2 cellular contexts compared by ENCODE assay signal in genomic region chr2:232693344-232693743, GRCh38.
TF ChIP-seq lines count a peak whose summit lies in the region.

No MANE protein-coding gene starts in this region.

TF ChIP-seq in HepG2, 621 proteins besides CTCF, POLR2A, EP300 and RAD21:
- no peak for TF ChIP-seq ZNF230 (CRISPR knock-in tag; IDR thresholded peaks at IDR 0.05)
- TF ChIP-seq ZNF121 (CRISPR knock-in tag; IDR thresholded peaks at IDR 0.05), result peak; percentile 53; the same call in 1 of the 2 replicates

TF ChIP-seq in H1, 55 proteins besides CTCF, POLR2A, EP300 and RAD21:
- TF ChIP-seq ASH2L (IDR thresholded peaks at IDR 0.05; ENCODE audit: low read length), result no peak
- TF ChIP-seq KDM4A (IDR thresholded peaks at IDR 0.05; ENCODE audit: low read depth, low read length, severe bottlenecking), result no peak
- no peak for TF ChIP-seq KDM5A (IDR thresholded peaks at IDR 0.05; ENCODE audit: low read length)
- TF ChIP-seq GTF2F1 (IDR thresholded peaks at IDR 0.05; ENCODE audit: borderline replicate concordance, low read depth, low read length), result no peak
